ENCODE assay signal across 11 cellular contexts in the genomic region with DNA sequence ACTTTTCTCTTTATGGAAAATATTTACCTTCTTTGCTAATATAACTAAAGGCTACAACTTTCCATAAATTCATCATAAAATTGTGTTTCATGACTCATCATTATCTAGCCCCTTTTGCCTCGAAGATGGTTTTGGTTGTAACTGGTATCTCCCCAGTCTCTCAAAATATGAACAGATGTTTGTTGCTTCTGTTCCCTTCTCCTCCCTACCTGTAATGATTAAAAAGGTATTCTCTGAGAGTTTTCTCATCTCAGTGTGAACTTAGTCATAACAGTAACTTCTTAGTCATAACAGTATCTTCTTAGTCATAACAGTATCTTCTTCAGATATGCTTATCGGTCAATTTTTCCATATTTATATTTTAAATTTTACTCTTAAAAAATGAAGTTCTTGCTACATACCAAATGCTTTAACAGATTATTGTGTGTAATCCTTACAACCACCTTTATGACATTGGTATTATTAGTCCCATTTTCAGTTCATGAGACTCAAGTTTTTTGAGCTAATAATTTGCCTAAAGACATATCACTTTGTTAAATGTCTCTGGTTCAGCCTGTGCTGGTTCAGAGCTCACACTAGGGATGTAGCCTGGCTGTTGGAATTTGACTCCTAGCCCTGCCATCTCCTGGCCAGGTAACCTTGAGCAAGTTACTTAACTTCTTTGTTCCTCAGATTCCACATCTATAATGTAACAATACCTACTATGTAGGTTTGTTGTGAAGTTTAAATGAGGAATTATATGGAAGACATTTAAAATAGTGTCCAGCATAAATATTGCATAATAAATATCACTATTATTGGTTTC. TPM values are rescaled to one million over a fixed set of nuclear protein-coding genes. Genes with fewer than 3 reads are reported as not detected.
DNase-seq lines count a peak whose midpoint lies in the region; ATAC-seq and TF ChIP-seq lines count a peak whose summit lies in the region.
"Had no signal": no experiment of that assay in that cellular context is flagged by ENCODE, and none has a peak within 500 bp of the region (broad histone marks: within the 10 kb centered on the region; RNA-seq: fewer than 3 reads in every experiment).

No MANE protein-coding gene starts in this region.

- POLR2A ChIA-PET in activated CD8-positive, alpha-beta T cell treated with anti-CD3 and anti-CD28 coated beads, Interleukin-2, amount 10 ng/mL, durations not matched to agents 7 days and 5 days (lab: Charles Lee) = no interaction called here

- H3K4me1 ChIP-seq in effector memory CD4-positive, alpha-beta T cell (ENCODE audit: control insufficient read depth, insufficient read depth, low read length, poor library complexity, severe bottlenecking) = no peaks in the 10 kb centered on the region
- H3K4me1 ChIP-seq in prostate gland (replicated peaks) = no peaks in the 10 kb centered on the region

- no peaks in the 10 kb centered on the region for H3K9me3 Mint-ChIP-seq in activated CD8-positive, alpha-beta T cell treated with anti-CD3 and anti-CD28 coated beads, Interleukin-2, amount 10 ng/mL, durations not matched to agents 7 days and 5 days (ENCODE audit: insufficient read depth)

- ATAC-seq in GM19452 (IDR thresholded peaks at IDR 0.05; ENCODE audit: unreplicated experiment) (peak; percentile 92), HG03025 (IDR thresholded peaks at IDR 0.05; ENCODE audit: low FRiP score, unreplicated experiment) (peak; percentile 71)
- ATAC-seq in activated CD8-positive, alpha-beta T cell treated with anti-CD3 and anti-CD28 coated beads, Interleukin-2, amount 10 ng/mL, durations not matched to agents 7 days and 5 days = peak; percentile 80

- WGBS in prostate gland = 86% methylated on average over 2 of the region's 2 CpGs

- no peak for TF ChIP-seq POLR2A in prostate gland (IDR thresholded peaks at IDR 0.05)

- H3K27me3 ChIP-seq in effector memory CD4-positive, alpha-beta T cell (replicated peaks; ENCODE audit: control insufficient read depth, insufficient read depth, low read length, poor library complexity, severe bottlenecking) = no peaks in the 10 kb centered on the region
- H3K27me3 ChIP-seq in prostate gland (replicated peaks; ENCODE audit: insufficient read depth) = no peaks in the 10 kb centered on the region

- CTCF ChIA-PET in activated CD8-positive, alpha-beta T cell treated with anti-CD3 and anti-CD28 coated beads, Interleukin-2, amount 10 ng/mL, durations not matched to agents 7 days and 5 days (lab: Charles Lee) = interaction anchor here (1.0 kb wide), 1 partner anchor 796 kb away, joined by 3 read pairs; no protein-coding TSS in a partner anchor

- H3K27me3 Mint-ChIP-seq in activated CD8-positive, alpha-beta T cell treated with anti-CD3 and anti-CD28 coated beads, Interleukin-2, amount 10 ng/mL, durations not matched to agents 7 days and 5 days (ENCODE audit: low read depth) = no peaks in the 10 kb centered on the region

- H3K4me1 Mint-ChIP-seq in activated CD8-positive, alpha-beta T cell treated with anti-CD3 and anti-CD28 coated beads, Interleukin-2, amount 10 ng/mL, durations not matched to agents 7 days and 5 days (ENCODE audit: low read depth) = peaks cover 3% of the 10 kb centered on the region

- H3K36me3 ChIP-seq in effector memory CD4-positive, alpha-beta T cell (ENCODE audit: control insufficient read depth, insufficient read depth, low read length) = no peaks in the 10 kb centered on the region
- H3K36me3 ChIP-seq in prostate gland = no peaks in the 10 kb centered on the region

- intact Hi-C loops in prostate gland (cut with DNase I) = no loop called here

- DNase-seq in GM13976 (ENCODE audit: low spot score) (peak; percentile 72), AG08395 (ENCODE audit: low spot score) (no peak), NCI-H510A treated with DMSO at 0.1 percent for 48 hours (lab: John Stamatoyannopoulos, UW) (no peak), prostate gland (ENCODE audit: low spot score) (no peak)
- DNase-seq in activated CD8-positive, alpha-beta T cell treated with anti-CD3 and anti-CD28 coated beads, Interleukin-2, amount 10 ng/mL, durations not matched to agents 7 days and 5 days = no peak
- no peak for DNase-seq in effector memory CD4-positive, alpha-beta T cell
- DNase-seq: activated CD4-positive, alpha-beta T cell treated with anti-CD3 and anti-CD28 coated beads for 4 hours; DMS 273 treated with DMSO at 0.1 percent for 48 hours; NK-92 treated with Interleukin-12 subunit alpha and Interleukin-12 subunit beta, amount 100 ng/mL, for 24 hours had no signal

- no peak overlapping the region for H3K27ac ChIP-seq in effector memory CD4-positive, alpha-beta T cell (ENCODE audit: insufficient read depth, low read length, poor library complexity, severe bottlenecking)
- no peak overlapping the region for H3K27ac ChIP-seq in prostate gland

- TF ChIP-seq CTCF in GM13976 (IDR thresholded peaks at IDR 0.05; ENCODE audit: borderline replicate concordance, control extremely low read depth, extremely low read depth, insufficient read depth, missing control alignments) (no peak), prostate gland (IDR thresholded peaks at IDR 0.05) (no peak)

- no peak overlapping the region for H3K4me3 Mint-ChIP-seq in activated CD8-positive, alpha-beta T cell treated with anti-CD3 and anti-CD28 coated beads, Interleukin-2, amount 10 ng/mL, durations not matched to agents 7 days and 5 days

- peaks cover 3% of the 10 kb centered on the region for H3K36me3 Mint-ChIP-seq in activated CD8-positive, alpha-beta T cell treated with anti-CD3 and anti-CD28 coated beads, Interleukin-2, amount 10 ng/mL, durations not matched to agents 7 days and 5 days (ENCODE audit: low read depth)

- H3K9me3 ChIP-seq in effector memory CD4-positive, alpha-beta T cell (ENCODE audit: control insufficient read depth, low read length) = no peaks in the 10 kb centered on the region
- no peaks in the 10 kb centered on the region for H3K9me3 ChIP-seq in prostate gland

- in situ Hi-C loops in GM13976 (cut with MboI; ENCODE audit: low sequenced_read_pairs, unreplicated experiment) = no loop called here

- no peak overlapping the region for H3K4me3 ChIP-seq in effector memory CD4-positive, alpha-beta T cell (ENCODE audit: insufficient read depth, low read depth, low read length, poor library complexity, severe bottlenecking)
- no peak overlapping the region for H3K4me3 ChIP-seq in prostate gland

- no peak overlapping the region for H3K27ac Mint-ChIP-seq in activated CD8-positive, alpha-beta T cell treated with anti-CD3 and anti-CD28 coated beads, Interleukin-2, amount 10 ng/mL, durations not matched to agents 7 days and 5 days

RNA-seq across cellular contexts. Expression of gene ATP1B1, which starts 32.6 kb away (rescaled TPM):
- total RNA-seq in activated CD8-positive, alpha-beta T cell treated with anti-CD3 and anti-CD28 coated beads, Interleukin-2, amount 10 ng/mL, durations not matched to agents 7 days and 5 days = 10 to 100 TPM; 10.7 to 12.0 TPM
- 100 to 1,000 TPM in 1 of 2 donors, 10 to 100 TPM in 1; 59.4 to 139 TPM for total RNA-seq in prostate gland

Comparison
In these comparisons a context has a peak if more than half of its experiments do, and no peak if none do; other contexts are left out.
1. RNA of gene ATP1B1, which starts 32.6 kb away (total RNA-seq): 59.4 to 139 TPM in prostate gland; 10.7 to 12.0 TPM in activated CD8-positive, alpha-beta T cell treated with anti-CD3 and anti-CD28 coated beads, Interleukin-2, amount 10 ng/mL, durations not matched to agents 7 days and 5 days; every median in the first group is over 4 times any median in the second.
2. Peak in every context shown above with its lines, with median percentiles within 50 percentile points of each other: ATAC-seq.